In the genomic region with DNA sequence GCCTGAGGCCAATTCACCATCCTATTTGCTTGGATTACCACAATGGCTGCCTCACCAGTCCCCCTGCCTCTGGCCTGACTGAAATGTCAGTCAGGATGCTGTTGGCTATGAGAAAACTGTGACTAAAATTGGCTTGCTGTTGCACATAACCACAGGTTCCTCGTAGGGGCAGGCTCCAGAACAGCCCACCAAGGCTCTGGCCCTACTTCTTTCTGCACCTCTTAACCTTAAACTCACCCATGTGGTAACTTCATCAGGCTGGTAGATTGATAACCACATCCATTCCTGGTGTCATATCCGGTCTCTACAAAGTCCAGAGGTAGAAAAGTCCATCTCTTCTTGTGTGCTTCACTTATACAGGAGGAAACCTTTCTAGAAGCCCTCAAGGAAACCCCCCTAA, we compare ENCODE assay signal across 20 cellular contexts.
"Had no signal": no experiment of that assay in that cellular context is flagged by ENCODE, and none has a peak within 500 bp of the region (broad histone marks: within the 10 kb centered on the region; RNA-seq: fewer than 3 reads in every experiment).

No MANE protein-coding gene starts in this region.

- H3K4me3 Mint-ChIP-seq: naive thymus-derived CD4-positive, alpha-beta T cell; neural crest cell had no signal

- ATAC-seq: heart left ventricle; naive thymus-derived CD4-positive, alpha-beta T cell; sciatic nerve had no signal

- H3K4me1 ChIP-seq: transverse colon had no signal

- DNase-seq: effector CD4-positive, alpha-beta T cell; heart left ventricle; hippocampal formation; kidney glomerular epithelial cell; naive thymus-derived CD4-positive, alpha-beta T cell; posterior cingulate gyrus; stimulated activated CD4-positive, alpha-beta T cell treated with anti-CD3 and anti-CD28 coated beads, Interleukin-2, amount 100 ng/mL, for 24 hours; stimulated activated CD4-positive, alpha-beta T cell treated with anti-CD3 and anti-CD28 coated beads, Interleukin-4, amount 100 ng/mL, for 4 hours; stimulated activated naive CD4-positive, alpha-beta T cell; stomach; substantia nigra; transverse colon had no signal

- H3K9me3 ChIP-seq: heart left ventricle, stomach, thoracic aorta, transverse colon had no signal

- H3K27ac ChIP-seq: coronary artery, heart left ventricle, skin epidermis, stomach, thoracic aorta, transverse colon had no signal

- H3K4me3 ChIP-seq: coronary artery, heart left ventricle, skin epidermis, stomach, thoracic aorta, transverse colon had no signal

- H3K27ac Mint-ChIP-seq: naive thymus-derived CD4-positive, alpha-beta T cell had no signal

- H3K36me3 ChIP-seq: heart left ventricle, stomach, thoracic aorta, transverse colon had no signal

- H3K27me3 ChIP-seq: heart left ventricle, stomach, transverse colon had no signal

- FAIRE-seq: frontal cortex, islet of Langerhans, urothelium cell line had no signal
